In the genomic region with DNA sequence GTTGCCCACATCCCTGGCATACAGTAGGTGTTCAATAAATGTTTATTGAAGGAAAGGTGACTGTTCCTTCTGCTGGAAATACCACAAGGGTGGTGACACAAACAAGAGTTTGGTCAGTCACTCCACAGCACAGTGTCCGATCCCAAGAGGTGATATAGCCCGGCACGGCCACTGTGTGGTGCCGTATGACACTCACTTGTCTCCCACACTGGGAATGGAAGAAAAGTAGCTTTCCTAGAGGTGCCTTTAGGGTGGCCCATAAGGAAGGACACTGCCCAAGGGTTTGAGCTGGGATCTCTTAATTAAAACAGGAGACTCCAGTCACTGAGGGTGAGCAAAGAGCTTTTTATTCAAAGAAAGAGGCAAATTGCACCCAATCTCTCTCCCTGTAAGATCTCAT, we compare ENCODE assay signal across 1 cellular context.
TF ChIP-seq lines count a peak whose summit lies in the region.

No MANE protein-coding gene starts in this region.

TF ChIP-seq in K562, 482 proteins besides CTCF, POLR2A, EP300 and RAD21:
- TF ChIP-seq U2AF1 (optimal IDR thresholded peaks at IDR 0.05; ENCODE audit: low read depth, low read length), result no peak
- TF ChIP-seq HNRNPUL1 (IDR thresholded peaks at IDR 0.05; ENCODE audit: low read length), result no peak
- TF ChIP-seq MCM2 (IDR thresholded peaks at IDR 0.05; ENCODE audit: low read depth), result no peak
- no peak for TF ChIP-seq ZBTB5 (IDR thresholded peaks at IDR 0.05)
- TF ChIP-seq SIN3A (IDR thresholded peaks at IDR 0.05; ENCODE audit: borderline replicate concordance in 2 of 2, control insufficient read depth in 1 of 2, low read depth in 2 of 2, low read length in 2 of 2), result no peak
- TF ChIP-seq, protein P1, sequence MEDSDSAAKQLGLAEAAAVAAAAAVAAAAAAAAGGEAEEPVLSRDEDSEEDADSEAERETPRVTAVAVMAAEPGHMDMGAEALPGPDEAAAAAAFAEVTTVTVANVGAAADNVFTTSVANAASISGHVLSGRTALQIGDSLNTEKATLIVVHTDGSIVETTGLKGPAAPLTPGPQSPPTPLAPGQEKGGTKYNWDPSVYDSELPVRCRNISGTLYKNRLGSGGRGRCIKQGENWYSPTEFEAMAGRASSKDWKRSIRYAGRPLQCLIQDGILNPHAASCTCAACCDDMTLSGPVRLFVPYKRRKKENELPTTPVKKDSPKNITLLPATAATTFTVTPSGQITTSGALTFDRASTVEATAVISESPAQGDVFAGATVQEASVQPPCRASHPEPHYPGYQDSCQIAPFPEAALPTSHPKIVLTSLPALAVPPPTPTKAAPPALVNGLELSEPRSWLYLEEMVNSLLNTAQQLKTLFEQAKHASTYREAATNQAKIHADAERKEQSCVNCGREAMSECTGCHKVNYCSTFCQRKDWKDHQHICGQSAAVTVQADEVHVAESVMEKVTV (CRISPR knock-in tag; IDR thresholded peaks at IDR 0.05), result 0 out of 2 replicates have a peak, but pooled peaks have one; percentile 15
- no peak for TF ChIP-seq FOXJ3 (CRISPR knock-in tag; IDR thresholded peaks at IDR 0.05)
- 0 out of 2 replicates have a peak, but pooled peaks have one; percentile 27 for TF ChIP-seq SMC3 (conservative IDR thresholded peaks at IDR 0.05; ENCODE audit: insufficient read depth, low read depth, low read length)
- TF ChIP-seq CREBBP (IDR thresholded peaks at IDR 0.05; ENCODE audit: low read depth, low read length), result no peak
- no peak for TF ChIP-seq MEF2D (tag; conservative IDR thresholded peaks at IDR 0.05; ENCODE audit: low read depth)
- no peak for TF ChIP-seq RBBP5 (IDR thresholded peaks at IDR 0.05; ENCODE audit: borderline replicate concordance, insufficient read depth, low read length, poor library complexity, severe bottlenecking)
- no peak for TF ChIP-seq SMAD4 (CRISPR knock-in tag; conservative IDR thresholded peaks at IDR 0.05)
- no peak for TF ChIP-seq ATF1 (CRISPR knock-in tag; IDR thresholded peaks at IDR 0.05)
- TF ChIP-seq ATF1 (tag; IDR thresholded peaks at IDR 0.05), result no peak
- no peak for TF ChIP-seq ZNF174 (CRISPR knock-in tag; IDR thresholded peaks at IDR 0.05)
- TF ChIP-seq DDX20 (tag; IDR thresholded peaks at IDR 0.05; ENCODE audit: low read depth), result no peak
- no peak for TF ChIP-seq JUND (IDR thresholded peaks at IDR 0.05; ENCODE audit: borderline replicate concordance, low read depth, low read length)
- no peak for TF ChIP-seq JUND (tag; IDR thresholded peaks at IDR 0.05; ENCODE audit: borderline replicate concordance, low read depth, low read length)
- no peak for TF ChIP-seq ARID1B (IDR thresholded peaks at IDR 0.05)
- TF ChIP-seq JUNB (CRISPR knock-in tag; conservative IDR thresholded peaks at IDR 0.05), result no peak
- TF ChIP-seq STAG1 (CRISPR knock-in tag; IDR thresholded peaks at IDR 0.05; ENCODE audit: borderline replicate concordance), result peak; percentile 33; the same call in 1 of the 2 replicates
- TF ChIP-seq THRB (CRISPR knock-in tag; conservative IDR thresholded peaks at IDR 0.05), result no peak
- no peak for TF ChIP-seq TRIM25 (IDR thresholded peaks at IDR 0.05; ENCODE audit: borderline replicate concordance)
- no peak for TF ChIP-seq DIDO1 (tag; IDR thresholded peaks at IDR 0.05; ENCODE audit: low read depth)
- no peak for TF ChIP-seq FOXP4 (CRISPR knock-in tag; IDR thresholded peaks at IDR 0.05; ENCODE audit: borderline replicate concordance)
- no peak for TF ChIP-seq HNRNPLL (IDR thresholded peaks at IDR 0.05; ENCODE audit: low read depth, low read length, poor library complexity, severe bottlenecking)
- no peak for TF ChIP-seq CHAMP1 (IDR thresholded peaks at IDR 0.05)
